In the genomic region with DNA sequence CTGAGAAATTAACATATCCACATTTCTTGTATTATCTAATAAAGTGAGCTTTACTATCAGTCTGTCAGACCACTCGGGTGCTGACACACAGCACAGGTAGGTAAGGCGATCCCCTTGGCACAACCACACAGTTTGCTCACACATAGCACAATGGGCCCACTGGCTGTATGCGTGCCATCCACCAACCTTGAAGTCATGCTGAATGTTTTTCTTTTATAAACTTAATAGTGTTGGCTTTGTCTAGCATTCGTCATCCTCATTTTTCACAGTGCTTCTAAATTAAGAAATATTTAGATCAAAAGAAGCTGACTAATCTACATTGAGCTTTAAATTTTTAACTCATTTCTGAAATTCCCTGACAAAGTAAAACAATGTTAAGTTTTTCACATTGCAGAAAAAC, we compare ENCODE assay signal across 1 cellular context.
TF ChIP-seq lines count a peak whose summit lies in the region.

No MANE protein-coding gene starts in this region.

TF ChIP-seq in WTC11, 78 proteins besides CTCF, POLR2A, EP300 and RAD21 (continued from another document):
- TF ChIP-seq, protein P1, sequence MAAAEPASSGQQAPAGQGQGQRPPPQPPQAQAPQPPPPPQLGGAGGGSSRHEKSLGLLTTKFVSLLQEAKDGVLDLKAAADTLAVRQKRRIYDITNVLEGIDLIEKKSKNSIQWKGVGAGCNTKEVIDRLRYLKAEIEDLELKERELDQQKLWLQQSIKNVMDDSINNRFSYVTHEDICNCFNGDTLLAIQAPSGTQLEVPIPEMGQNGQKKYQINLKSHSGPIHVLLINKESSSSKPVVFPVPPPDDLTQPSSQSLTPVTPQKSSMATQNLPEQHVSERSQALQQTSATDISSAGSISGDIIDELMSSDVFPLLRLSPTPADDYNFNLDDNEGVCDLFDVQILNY (CRISPR knock-in tag; IDR thresholded peaks at IDR 0.05): no peak
- TF ChIP-seq, protein P2, sequence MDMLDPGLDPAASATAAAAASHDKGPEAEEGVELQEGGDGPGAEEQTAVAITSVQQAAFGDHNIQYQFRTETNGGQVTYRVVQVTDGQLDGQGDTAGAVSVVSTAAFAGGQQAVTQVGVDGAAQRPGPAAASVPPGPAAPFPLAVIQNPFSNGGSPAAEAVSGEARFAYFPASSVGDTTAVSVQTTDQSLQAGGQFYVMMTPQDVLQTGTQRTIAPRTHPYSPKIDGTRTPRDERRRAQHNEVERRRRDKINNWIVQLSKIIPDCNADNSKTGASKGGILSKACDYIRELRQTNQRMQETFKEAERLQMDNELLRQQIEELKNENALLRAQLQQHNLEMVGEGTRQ (CRISPR knock-in tag; IDR thresholded peaks at IDR 0.05): no peak
